In the genomic region with DNA sequence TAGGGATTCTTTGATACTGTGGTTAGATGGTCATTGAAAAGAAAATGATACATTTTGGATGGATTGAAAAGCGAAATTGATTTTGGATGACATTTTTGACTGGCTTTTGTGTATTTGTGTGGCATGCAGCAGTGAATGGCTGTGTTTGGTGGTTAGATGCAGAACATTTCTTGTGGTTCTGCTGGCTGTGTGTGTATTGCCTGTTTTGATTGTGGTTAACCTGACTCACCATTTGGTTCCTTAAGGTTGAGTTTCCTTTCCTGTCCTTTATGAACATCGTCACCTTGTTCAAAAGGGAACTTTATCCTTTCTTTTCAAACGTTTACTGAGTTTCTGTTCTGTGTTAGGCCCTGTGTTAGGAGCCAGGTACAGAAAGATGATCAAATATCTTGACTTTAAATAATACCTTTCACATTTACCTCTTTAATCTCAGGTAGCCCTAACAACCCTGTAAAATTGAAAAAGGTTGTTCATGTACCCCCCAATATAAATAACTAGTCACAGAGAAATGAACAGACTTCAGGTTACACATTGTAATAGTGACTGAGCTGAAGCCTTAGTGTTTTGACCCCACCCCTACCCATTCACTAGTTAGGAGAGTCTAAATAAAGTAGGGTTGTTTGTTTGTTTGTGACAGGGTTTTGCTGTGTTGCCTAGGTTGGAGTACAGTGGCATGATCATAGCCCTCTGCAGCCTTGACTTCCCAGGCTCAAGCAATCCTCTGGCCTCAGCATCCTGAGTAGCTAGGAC, we compare ENCODE assay signal across 7 cellular contexts. TPM values are rescaled to one million over a fixed set of nuclear protein-coding genes. Genes with fewer than 3 reads are reported as not detected.
A peak's percentile ranks its signal among the peaks of the same experiment; 100 is the strongest.
DNase-seq lines count a peak whose midpoint lies in the region; ATAC-seq and TF ChIP-seq lines count a peak whose summit lies in the region.

No MANE protein-coding gene starts in this region.

- peaks cover under 1% of the 10 kb centered on the region for H3K36me3 Mint-ChIP-seq in progenitor cell of endocrine pancreas (ENCODE audit: insufficient read depth)

- no peaks in the 10 kb centered on the region for H3K9me3 Mint-ChIP-seq in progenitor cell of endocrine pancreas (ENCODE audit: low read depth)

- H3K4me3 Mint-ChIP-seq in progenitor cell of endocrine pancreas (ENCODE audit: low read depth) = no peak overlapping the region

- H3K27me3 Mint-ChIP-seq in progenitor cell of endocrine pancreas = no peaks in the 10 kb centered on the region

- ATAC-seq in GM19035 (IDR thresholded peaks at IDR 0.05; ENCODE audit: unreplicated experiment) (peak; percentile 73), HG03520 (IDR thresholded peaks at IDR 0.05; ENCODE audit: unreplicated experiment) (peak; percentile 44)

- DNase-seq in activated gamma-delta T cell treated with anti-CD3 and anti-CD28 coated beads, Interleukin-2, amount 50 U/mL, for 16 hours (ENCODE audit: low read depth) = peak; percentile 14
- DNase-seq in progenitor cell of endocrine pancreas (ENCODE audit: low spot score, unreplicated experiment) (no peak), OCI-M2 (lab: John Stamatoyannopoulos, UW; ENCODE audit: unreplicated experiment) (no peak), KG1 (lab: John Stamatoyannopoulos, UW) (no peak), COR-L47 (lab: John Stamatoyannopoulos, UW) (no peak)

- TF ChIP-seq CTCF in progenitor cell of endocrine pancreas (IDR thresholded peaks at IDR 0.05; ENCODE audit: unreplicated experiment) = no peak

- H3K4me1 Mint-ChIP-seq in progenitor cell of endocrine pancreas (ENCODE audit: low read depth) = peaks cover 16% of the 10 kb centered on the region

- H3K27ac Mint-ChIP-seq in progenitor cell of endocrine pancreas = peak overlapping the region; percentile 43

RNA-seq across cellular contexts. Expression of a gene that starts 23.8 kb away (rescaled TPM):
- 36.4 and 39.3 TPM in 2 replicates for total RNA-seq in progenitor cell of endocrine pancreas

RNA-seq across cellular contexts. Expression of a gene that starts 25.0 kb away (rescaled TPM):
- 37.4 and 41.6 TPM in 2 replicates for total RNA-seq in progenitor cell of endocrine pancreas
